In genomic region chr10:81655986-81656385, GRCh38 we compare ENCODE assay signal across 23 cellular contexts.
DNase-seq lines count a peak whose midpoint lies in the region; ATAC-seq and TF ChIP-seq lines count a peak whose summit lies in the region.
"Had no signal": no experiment of that assay in that cellular context is flagged by ENCODE, and none has a peak within 500 bp of the region (broad histone marks: within the 10 kb centered on the region; RNA-seq: fewer than 3 reads in every experiment).

No MANE protein-coding gene starts in this region.

- no peak overlapping the region for H2BK12ac ChIP-seq in neuronal stem cell (ENCODE audit: low read length)

- no peak overlapping the region for H2BK120ac ChIP-seq in neuronal stem cell (ENCODE audit: low read depth, low read length)

- H3K79me1 ChIP-seq in neuronal stem cell (ENCODE audit: low read depth, low read length): no peaks in the 10 kb centered on the region

- no peak overlapping the region for H2BK15ac ChIP-seq in neuronal stem cell (ENCODE audit: low read length)

- no peak for TF ChIP-seq POLR2A in prostate gland (IDR thresholded peaks at IDR 0.05)

- no peaks in the 10 kb centered on the region for H3K9me3 ChIP-seq in neuronal stem cell (replicated peaks in 1 of 2; ENCODE audit: control insufficient read depth in 2 of 2, insufficient read depth in 1 of 2, low read depth in 1 of 2, low read length in 2 of 2)
- H3K9me3 ChIP-seq in upper lobe of right lung: peaks cover 18% of the 10 kb centered on the region
- H3K9me3 ChIP-seq in prostate gland: no peaks in the 10 kb centered on the region
- H3K9me3 ChIP-seq: BE2C had no signal

- H3K4me3 Mint-ChIP-seq in mesothelial cell of epicardium: no peak overlapping the region
- H3K4me3 Mint-ChIP-seq in stimulated activated naive CD8-positive, alpha-beta T cell treated with anti-CD3 and anti-CD28 coated beads, Interleukin-15, amount 100 ng/mL, for 72 hours: no peak overlapping the region
- H3K4me3 Mint-ChIP-seq: CD14-positive monocyte; CD4-positive, alpha-beta memory T cell; CD8-positive, alpha-beta memory T cell had no signal

- no peak overlapping the region for H2BK5ac ChIP-seq in neuronal stem cell (ENCODE audit: low read length)

- H3K4me1 ChIP-seq in neuronal stem cell (ENCODE audit: control insufficient read depth in 2 of 2, insufficient read depth in 1 of 2, low read depth in 1 of 2, low read length in 2 of 2) (no peaks in the 10 kb centered on the region), upper lobe of right lung (no peaks in the 10 kb centered on the region), prostate gland (replicated peaks) (no peaks in the 10 kb centered on the region)
- H3K4me1 ChIP-seq: BE2C, BLaER1 had no signal

- H3K27ac Mint-ChIP-seq in mesothelial cell of epicardium: no peak overlapping the region
- H3K27ac Mint-ChIP-seq in stimulated activated naive CD8-positive, alpha-beta T cell treated with anti-CD3 and anti-CD28 coated beads, Interleukin-15, amount 100 ng/mL, for 72 hours: no peak overlapping the region
- H3K27ac Mint-ChIP-seq: CD14-positive monocyte; CD4-positive, alpha-beta memory T cell; CD4-positive, CD25-positive, alpha-beta regulatory T cell; CD8-positive, alpha-beta memory T cell had no signal

- H3K18ac ChIP-seq in neuronal stem cell (ENCODE audit: low read length): peak overlapping the region; percentile 65

- H3K27me3 ChIP-seq in neuronal stem cell (ENCODE audit: control insufficient read depth in 3 of 3, insufficient read depth in 3 of 3, low read depth in 1 of 3, low read length in 3 of 3): no peaks in the 10 kb centered on the region
- H3K27me3 ChIP-seq in upper lobe of right lung: no peaks in the 10 kb centered on the region
- H3K27me3 ChIP-seq in prostate gland (replicated peaks; ENCODE audit: insufficient read depth): no peaks in the 10 kb centered on the region
- H3K27me3 ChIP-seq: BE2C, BLaER1 had no signal

- peak overlapping the region; percentile 17 for H3K14ac ChIP-seq in neuronal stem cell (ENCODE audit: low read length)

- no peak overlapping the region for H3K27ac ChIP-seq in neuronal stem cell (replicated peaks; ENCODE audit: low read length)
- H3K27ac ChIP-seq in upper lobe of right lung: no peak overlapping the region
- H3K27ac ChIP-seq in prostate gland: no peak overlapping the region
- H3K27ac ChIP-seq: BLaER1 had no signal

- H3K4ac ChIP-seq in neuronal stem cell (ENCODE audit: low read length): no peak overlapping the region

- H4K91ac ChIP-seq in neuronal stem cell (ENCODE audit: low read depth, low read length, poor library complexity): no peak overlapping the region

- peak overlapping the region; percentile 40 for H2AK5ac ChIP-seq in neuronal stem cell (ENCODE audit: low read depth, low read length)

- H3K36me3 ChIP-seq in neuronal stem cell (replicated peaks in 1 of 2; ENCODE audit: control insufficient read depth in 2 of 2, insufficient read depth in 2 of 2, low read length in 2 of 2): no peaks in the 10 kb centered on the region
- H3K36me3 ChIP-seq in upper lobe of right lung: no peaks in the 10 kb centered on the region
- H3K36me3 ChIP-seq in prostate gland: no peaks in the 10 kb centered on the region
- H3K36me3 ChIP-seq: BE2C, BLaER1 had no signal

- H3K4me2 ChIP-seq in neuronal stem cell (ENCODE audit: insufficient read depth, low read length, poor library complexity, severe bottlenecking): no peak overlapping the region
- H3K4me2 ChIP-seq: BLaER1 had no signal

- peaks cover 32% of the 10 kb centered on the region for H3K9me3 Mint-ChIP-seq in mesothelial cell of epicardium
- peaks cover 7 to 11% of the 10 kb centered on the region in 2 donors for H3K9me3 Mint-ChIP-seq in stimulated activated naive CD8-positive, alpha-beta T cell treated with anti-CD3 and anti-CD28 coated beads, Interleukin-15, amount 100 ng/mL, for 72 hours

- intact Hi-C loops in upper lobe of right lung (cut with DNase I) (no loop called here), prostate gland (cut with DNase I) (no loop called here)

- H3K9ac ChIP-seq in neuronal stem cell (ENCODE audit: low read depth, low read length, poor library complexity): no peak overlapping the region
- H3K9ac ChIP-seq: BLaER1 had no signal

- no peaks in the 10 kb centered on the region for H3K27me3 Mint-ChIP-seq in mesothelial cell of epicardium (ENCODE audit: low read depth)
- H3K27me3 Mint-ChIP-seq in stimulated activated naive CD8-positive, alpha-beta T cell treated with anti-CD3 and anti-CD28 coated beads, Interleukin-15, amount 100 ng/mL, for 72 hours: no peaks in the 10 kb centered on the region
- H3K27me3 Mint-ChIP-seq: CD4-positive, alpha-beta memory T cell; CD4-positive, CD25-positive, alpha-beta regulatory T cell; CD8-positive, alpha-beta memory T cell had no signal

- DNase-seq in neuronal stem cell (ENCODE audit: low spot score) (no peak), upper lobe of right lung (no peak), prostate gland (ENCODE audit: low spot score) (no peak), mesothelial cell of epicardium (ENCODE audit: low spot score in 2 of 2, unreplicated experiment in 2 of 2) (no peak)
- no peak for DNase-seq in stimulated activated naive CD8-positive, alpha-beta T cell treated with anti-CD3 and anti-CD28 coated beads, Interleukin-15, amount 100 ng/mL, for 72 hours
- DNase-seq: 8988T; ACHN; BE2C; C1 segment of cervical spinal cord; CD4-positive, alpha-beta memory T cell; CD4-positive, CD25-positive, alpha-beta regulatory T cell; CD8-positive, alpha-beta memory T cell; COR-L47; DMS 273 treated with DMSO at 0.1 percent for 48 hours; DMS153; DMS53; DMS79; DND-41; EL; GDM1 had no signal

- no peak overlapping the region for H2AFZ ChIP-seq in neuronal stem cell (ENCODE audit: low read length)

- TF ChIP-seq CTCF in upper lobe of right lung (IDR thresholded peaks at IDR 0.05) (no peak), prostate gland (IDR thresholded peaks at IDR 0.05) (no peak), mesothelial cell of epicardium (IDR thresholded peaks at IDR 0.05; ENCODE audit: unreplicated experiment) (no peak)

- no peak overlapping the region for H3K23ac ChIP-seq in neuronal stem cell (ENCODE audit: low read depth, low read length, poor library complexity)

- H3K4me3 ChIP-seq in neuronal stem cell (ENCODE audit: low read length in 2 of 2): no peak overlapping the region
- no peak overlapping the region for H3K4me3 ChIP-seq in upper lobe of right lung
- no peak overlapping the region for H3K4me3 ChIP-seq in prostate gland
- H3K4me3 ChIP-seq: BLaER1, GM12878 had no signal

- no peaks in the 10 kb centered on the region for H3K36me3 Mint-ChIP-seq in mesothelial cell of epicardium
- H3K36me3 Mint-ChIP-seq: CD14-positive monocyte; CD4-positive, alpha-beta memory T cell; CD4-positive, CD25-positive, alpha-beta regulatory T cell; CD8-positive, alpha-beta memory T cell had no signal

- no peak overlapping the region for H4K8ac ChIP-seq in neuronal stem cell (ENCODE audit: low read depth, low read length)

- peak; percentile 17 for ATAC-seq in upper lobe of right lung
- ATAC-seq in stimulated activated naive CD8-positive, alpha-beta T cell treated with anti-CD3 and anti-CD28 coated beads, Interleukin-15, amount 100 ng/mL, for 72 hours: no peak
- ATAC-seq: GM12878 had no signal

- no peaks in the 10 kb centered on the region for H3K4me1 Mint-ChIP-seq in mesothelial cell of epicardium
- H3K4me1 Mint-ChIP-seq in stimulated activated naive CD8-positive, alpha-beta T cell treated with anti-CD3 and anti-CD28 coated beads, Interleukin-15, amount 100 ng/mL, for 72 hours: no peaks in the 10 kb centered on the region
- H3K4me1 Mint-ChIP-seq: CD14-positive monocyte; CD4-positive, alpha-beta memory T cell; CD4-positive, CD25-positive, alpha-beta regulatory T cell; CD8-positive, alpha-beta memory T cell had no signal

- no CpG with 5 or more reads among the region's 4 CpGs for WGBS in neuronal stem cell (ENCODE audit: extremely low coverage in 2 of 2, insufficient read length in 2 of 2, insufficient replicate concordance in 1 of 2), 2 donors
- WGBS in prostate gland: 76% methylated on average over 4 of the region's 4 CpGs
